ENCODE assay signal across 1 cellular context in the genomic region with DNA sequence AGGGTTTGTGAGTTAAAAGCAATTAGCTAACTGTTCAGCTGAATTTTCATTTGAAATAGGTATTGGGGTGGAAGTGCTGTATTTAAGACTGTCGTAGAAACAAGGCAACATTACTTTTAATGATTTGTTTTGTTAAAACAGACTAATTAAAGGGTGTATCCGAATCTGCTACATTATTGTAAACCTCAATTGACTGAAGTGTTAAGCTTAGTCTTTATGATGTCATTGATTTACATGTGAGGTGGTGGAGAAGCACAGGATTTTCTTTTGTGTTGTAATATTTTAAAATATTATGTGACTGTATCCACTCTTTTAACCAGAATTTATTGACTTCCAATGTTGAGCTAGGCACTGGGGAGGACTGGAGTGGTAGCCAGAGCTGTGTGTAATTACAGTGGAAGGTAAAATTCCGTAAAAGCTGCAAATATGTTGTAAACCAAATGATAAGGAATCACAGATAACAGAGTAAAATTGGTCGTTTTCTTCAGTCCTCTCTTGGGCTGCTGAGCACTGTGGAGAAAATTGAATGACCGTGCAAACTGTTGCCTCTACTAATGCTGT.
A peak's percentile ranks its signal among the peaks of the same experiment; 100 is the strongest.
TF ChIP-seq lines count a peak whose summit lies in the region.

No MANE protein-coding gene starts in this region.

TF ChIP-seq in HepG2, 621 proteins besides CTCF, POLR2A, EP300 and RAD21:
- no peak for TF ChIP-seq ZNF674 (CRISPR knock-in tag; IDR thresholded peaks at IDR 0.05; ENCODE audit: low read depth)
- peak; percentile 64 for TF ChIP-seq ATF7 (IDR thresholded peaks at IDR 0.05)
- no peak for TF ChIP-seq ATF7 (CRISPR knock-in tag; IDR thresholded peaks at IDR 0.05)
- no peak for TF ChIP-seq ZNF121 (CRISPR knock-in tag; IDR thresholded peaks at IDR 0.05)
- no peak for TF ChIP-seq SMC3 (IDR thresholded peaks at IDR 0.05; ENCODE audit: low read length)
- TF ChIP-seq NFE2L2 (IDR thresholded peaks at IDR 0.05; ENCODE audit: low read length) = no peak
- no peak for TF ChIP-seq NONO (IDR thresholded peaks at IDR 0.05)
- no peak for TF ChIP-seq NONO (CRISPR knock-in tag; conservative IDR thresholded peaks at IDR 0.05)
- peak; percentile 25; the same call in 1 of the 2 replicates for TF ChIP-seq RBFOX2 (IDR thresholded peaks at IDR 0.05; ENCODE audit: low read depth, low read length)
- TF ChIP-seq, protein P1, sequence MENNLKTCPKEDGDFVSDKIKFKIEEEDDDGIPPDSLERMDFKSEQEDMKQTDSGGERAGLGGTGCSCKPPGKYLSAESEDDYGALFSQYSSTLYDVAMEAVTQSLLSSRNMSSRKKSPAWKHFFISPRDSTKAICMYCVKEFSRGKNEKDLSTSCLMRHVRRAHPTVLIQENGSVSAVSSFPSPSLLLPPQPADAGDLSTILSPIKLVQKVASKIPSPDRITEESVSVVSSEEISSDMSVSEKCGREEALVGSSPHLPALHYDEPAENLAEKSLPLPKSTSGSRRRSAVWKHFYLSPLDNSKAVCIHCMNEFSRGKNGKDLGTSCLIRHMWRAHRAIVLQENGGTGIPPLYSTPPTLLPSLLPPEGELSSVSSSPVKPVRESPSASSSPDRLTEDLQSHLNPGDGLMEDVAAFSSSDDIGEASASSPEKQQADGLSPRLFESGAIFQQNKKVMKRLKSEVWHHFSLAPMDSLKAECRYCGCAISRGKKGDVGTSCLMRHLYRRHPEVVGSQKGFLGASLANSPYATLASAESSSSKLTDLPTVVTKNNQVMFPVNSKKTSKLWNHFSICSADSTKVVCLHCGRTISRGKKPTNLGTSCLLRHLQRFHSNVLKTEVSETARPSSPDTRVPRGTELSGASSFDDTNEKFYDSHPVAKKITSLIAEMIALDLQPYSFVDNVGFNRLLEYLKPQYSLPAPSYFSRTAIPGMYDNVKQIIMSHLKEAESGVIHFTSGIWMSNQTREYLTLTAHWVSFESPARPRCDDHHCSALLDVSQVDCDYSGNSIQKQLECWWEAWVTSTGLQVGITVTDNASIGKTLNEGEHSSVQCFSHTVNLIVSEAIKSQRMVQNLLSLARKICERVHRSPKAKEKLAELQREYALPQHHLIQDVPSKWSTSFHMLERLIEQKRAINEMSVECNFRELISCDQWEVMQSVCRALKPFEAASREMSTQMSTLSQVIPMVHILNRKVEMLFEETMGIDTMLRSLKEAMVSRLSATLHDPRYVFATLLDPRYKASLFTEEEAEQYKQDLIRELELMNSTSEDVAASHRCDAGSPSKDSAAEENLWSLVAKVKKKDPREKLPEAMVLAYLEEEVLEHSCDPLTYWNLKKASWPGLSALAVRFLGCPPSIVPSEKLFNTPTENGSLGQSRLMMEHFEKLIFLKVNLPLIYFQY (CRISPR knock-in tag; IDR thresholded peaks at IDR 0.05; ENCODE audit: borderline replicate concordance) = no peak
- TF ChIP-seq ZNF136 (CRISPR knock-in tag; IDR thresholded peaks at IDR 0.05; ENCODE audit: low read depth) = no peak
- no peak for TF ChIP-seq GATA4 (IDR thresholded peaks at IDR 0.05; ENCODE audit: borderline replicate concordance, low read depth)
- no peak for TF ChIP-seq CHD2 (IDR thresholded peaks at IDR 0.05; ENCODE audit: low read depth, low read length)
- TF ChIP-seq, protein P2, sequence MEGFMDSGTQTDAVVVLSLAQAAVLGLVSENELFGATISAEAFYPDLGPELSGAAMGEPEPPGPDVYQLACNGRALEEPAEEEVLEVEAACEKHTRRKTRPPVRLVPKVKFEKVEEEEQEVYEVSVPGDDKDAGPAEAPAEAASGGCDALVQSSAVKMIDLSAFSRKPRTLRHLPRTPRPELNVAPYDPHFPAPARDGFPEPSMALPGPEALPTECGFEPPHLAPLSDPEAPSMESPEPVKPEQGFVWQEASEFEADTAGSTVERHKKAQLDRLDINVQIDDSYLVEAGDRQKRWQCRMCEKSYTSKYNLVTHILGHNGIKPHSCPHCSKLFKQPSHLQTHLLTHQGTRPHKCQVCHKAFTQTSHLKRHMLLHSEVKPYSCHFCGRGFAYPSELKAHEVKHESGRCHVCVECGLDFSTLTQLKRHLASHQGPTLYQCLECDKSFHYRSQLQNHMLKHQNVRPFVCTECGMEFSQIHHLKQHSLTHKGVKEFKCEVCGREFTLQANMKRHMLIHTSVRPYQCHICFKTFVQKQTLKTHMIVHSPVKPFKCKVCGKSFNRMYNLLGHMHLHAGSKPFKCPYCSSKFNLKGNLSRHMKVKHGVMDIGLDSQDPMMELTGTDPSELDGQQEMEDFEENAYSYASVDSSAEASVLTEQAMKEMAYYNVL (CRISPR knock-in tag; IDR thresholded peaks at IDR 0.05; ENCODE audit: borderline replicate concordance) = no peak
